ENCODE assay signal across 6 cellular contexts in genomic region chr4:55277011-55277410, GRCh38.
"Had no signal": no experiment of that assay in that cellular context is flagged by ENCODE, and none has a peak within 500 bp of the region (broad histone marks: within the 10 kb centered on the region; RNA-seq: fewer than 3 reads in every experiment).

No MANE protein-coding gene starts in this region.

- ATAC-seq: HepG2 had no signal

- H3K4me1 Mint-ChIP-seq: IgD-negative memory B cell had no signal

- H3K27ac Mint-ChIP-seq: IgD-negative memory B cell had no signal

- H3K27ac ChIP-seq: HL-60 had no signal

- DNase-seq: IMR-90, KG1 had no signal

- FAIRE-seq: HepG2, HTR-8/SVneo had no signal

- H3K4me3 Mint-ChIP-seq: IgD-negative memory B cell had no signal
